In genomic region chr5:37222181-37222580, GRCh38 we compare ENCODE assay signal across 20 cellular contexts. TPM values are rescaled to one million over a fixed set of nuclear protein-coding genes. Genes with fewer than 3 reads are reported as not detected.
DNase-seq lines count a peak whose midpoint lies in the region; ATAC-seq, FAIRE-seq and TF ChIP-seq lines count a peak whose summit lies in the region.
"Had no signal": no experiment of that assay in that cellular context is flagged by ENCODE, and none has a peak within 500 bp of the region (broad histone marks: within the 10 kb centered on the region; RNA-seq: fewer than 3 reads in every experiment).

No MANE protein-coding gene starts in this region.

- no peak overlapping the region for H2AK5ac ChIP-seq in trophoblast cell (ENCODE audit: low read length)

- no peaks in the 10 kb centered on the region for H3K79me1 ChIP-seq in trophoblast cell (ENCODE audit: low read length)

- TF ChIP-seq POLR2A in A549 (IDR thresholded peaks at IDR 0.05; ENCODE audit: low read length) (no peak), K562 (conservative IDR thresholded peaks at IDR 0.05) (no peak)

- H2BK12ac ChIP-seq in trophoblast cell (ENCODE audit: low read length) = no peak overlapping the region

- no peak overlapping the region for H2BK120ac ChIP-seq in trophoblast cell (ENCODE audit: insufficient read depth, low read length, poor library complexity)

- H3K18ac ChIP-seq in trophoblast cell (ENCODE audit: low read length) = no peak overlapping the region

- H3K79me2 ChIP-seq in K562 (ENCODE audit: control insufficient read depth, insufficient read depth, low read length) = no peaks in the 10 kb centered on the region
- no peaks in the 10 kb centered on the region for H3K79me2 ChIP-seq in trophoblast cell (ENCODE audit: control insufficient read depth, insufficient read depth, low read length, poor library complexity)

- no peak overlapping the region for H3K9ac ChIP-seq in K562 (ENCODE audit: insufficient read depth in 1 of 2, low read depth in 2 of 2, low read length in 2 of 2)
- no peak overlapping the region for H3K9ac ChIP-seq in trophoblast cell (ENCODE audit: low read length)
- H3K9ac ChIP-seq: BLaER1 treated with 17β-estradiol and CSF1 and Interleukin-3, amounts not matched to agents 10 nM and 100 nM had no signal

- ATAC-seq in A549 (no peak), K562 (no peak)

- H2AFZ ChIP-seq in K562 (ENCODE audit: low read depth, low read length) (no peak overlapping the region), trophoblast cell (ENCODE audit: insufficient read depth, low read length, poor library complexity) (no peak overlapping the region)

- POLR2A ChIA-PET in A549 (lab: Yijun Ruan, JAX) = no interaction called here
- POLR2A ChIA-PET in HEK293 (lab: Yijun Ruan, JAX) = no interaction called here
- POLR2A ChIA-PET in K562 (lab: Yijun Ruan, JAX) = no interaction called here

- no peak overlapping the region for H2BK5ac ChIP-seq in trophoblast cell (ENCODE audit: low read depth, low read length, poor library complexity)

- no peaks in the 10 kb centered on the region for H4K20me1 ChIP-seq in K562 (replicated peaks; ENCODE audit: control insufficient read depth, insufficient read depth, low read length)
- H4K20me1 ChIP-seq: BLaER1 treated with 17β-estradiol and CSF1 and Interleukin-3, amounts not matched to agents 10 nM and 100 nM had no signal

- TF ChIP-seq RAD21 in A549 (conservative IDR thresholded peaks at IDR 0.05 in 1 of 2, IDR thresholded peaks at IDR 0.05 in 1 of 2) (no peak), K562 (CRISPR knock-in tag; conservative IDR thresholded peaks at IDR 0.05 in 1 of 2, IDR thresholded peaks at IDR 0.05 in 1 of 2) (no peak)

- no peak overlapping the region for H3K23ac ChIP-seq in trophoblast cell (ENCODE audit: low read length)

- FAIRE-seq in A549 (lab: Jason Lieb, UNC) (peak; percentile 18), K562 (lab: Jason Lieb, UNC) (no peak)
- FAIRE-seq: A204.1, G401.6, GM12891, GM19239 had no signal

- DNase-seq in A549 (ENCODE audit: low read depth in 1 of 2, low spot score in 1 of 2) = no peak
- DNase-seq in K562 (ENCODE audit: extremely low read depth in 1 of 4, low spot score in 3 of 4) = no peak
- peak; percentile 90 to 97 for DNase-seq in trophoblast cell
- no peak for DNase-seq in 8988T
- DNase-seq in cortex of kidney (lab: John Stamatoyannopoulos, UW) = no peak
- no peak for DNase-seq in C1 segment of cervical spinal cord (lab: John Stamatoyannopoulos, UW)
- DNase-seq: AML-193; CD4-positive, alpha-beta memory T cell; CD4-positive, CD25-positive, alpha-beta regulatory T cell; CD8-positive, alpha-beta memory T cell; COR-L47; DMS79 treated with DMSO at 0.1 percent for 48 hours; GF-D8 had no signal

- TF ChIP-seq EP300 in A549 (IDR thresholded peaks at IDR 0.05) (no peak), K562 (IDR thresholded peaks at IDR 0.05; ENCODE audit: low read length) (no peak)

- BruUV-seq in K562 (replicated peaks; lab: Mats Ljungman, UMichigan) = no TSS peak

- H3K9me1 ChIP-seq in K562 (ENCODE audit: control insufficient read depth, insufficient read depth, low read length) = no peaks in the 10 kb centered on the region

- no peak overlapping the region for H3K4me3 ChIP-seq in A549
- no peak overlapping the region for H3K4me3 ChIP-seq in HEK293 (ENCODE audit: low read depth, low read length)
- no peak overlapping the region for H3K4me3 ChIP-seq in K562
- H3K4me3 ChIP-seq in trophoblast cell (ENCODE audit: low read depth, low read length) = no peak overlapping the region
- H3K4me3 ChIP-seq: BLaER1 treated with 17β-estradiol and CSF1 and Interleukin-3, amounts not matched to agents 10 nM and 100 nM had no signal

- H4K12ac ChIP-seq in trophoblast cell (ENCODE audit: low read depth, low read length) = no peak overlapping the region

- no peak overlapping the region for H3K27ac ChIP-seq in A549
- H3K27ac ChIP-seq in HEK293 (ENCODE audit: extremely low read depth, low read depth, low read length) = no peak overlapping the region
- H3K27ac ChIP-seq in K562 (ENCODE audit: extremely low read depth, low read depth, low read length) = no peak overlapping the region
- no peak overlapping the region for H3K27ac ChIP-seq in trophoblast cell (ENCODE audit: low read depth, low read length)
- H3K27ac ChIP-seq: 22Rv1; BLaER1 treated with 17β-estradiol and CSF1 and Interleukin-3, amounts not matched to agents 10 nM and 100 nM had no signal

- intact Hi-C loops in K562 (cut with micrococcal nuclease) = no loop called here

- H3K4ac ChIP-seq in trophoblast cell (ENCODE audit: low read depth, low read length) = no peak overlapping the region

- no peaks in the 10 kb centered on the region for H3K9me3 ChIP-seq in A549
- H3K9me3 ChIP-seq in HEK293 (ENCODE audit: control insufficient read depth, insufficient read depth, low read depth, low read length) = no peaks in the 10 kb centered on the region
- no peaks in the 10 kb centered on the region for H3K9me3 ChIP-seq in K562 (replicated peaks; ENCODE audit: control insufficient read depth, insufficient read depth, low read depth, low read length)
- H3K9me3 ChIP-seq in trophoblast cell (ENCODE audit: insufficient read depth, low read depth, low read length) = no peaks in the 10 kb centered on the region
- H3K9me3 ChIP-seq: BLaER1 treated with 17β-estradiol and CSF1 and Interleukin-3, amounts not matched to agents 10 nM and 100 nM had no signal

- H4K91ac ChIP-seq in trophoblast cell (ENCODE audit: low read depth, low read length) = no peak overlapping the region

- H3K14ac ChIP-seq in trophoblast cell (ENCODE audit: low read length) = no peak overlapping the region

- H3K4me1 ChIP-seq in A549 (no peaks in the 10 kb centered on the region), HEK293 (ENCODE audit: control insufficient read depth, insufficient read depth, low read length) (no peaks in the 10 kb centered on the region), K562 (replicated peaks in 1 of 2; ENCODE audit: control insufficient read depth in 2 of 2, insufficient read depth in 2 of 2, low read length in 2 of 2) (no peaks in the 10 kb centered on the region), trophoblast cell (ENCODE audit: control insufficient read depth in 1 of 2, insufficient read depth in 2 of 2, low read length in 2 of 2) (no peaks in the 10 kb centered on the region)

- H3K4me2 ChIP-seq in A549 (no peak overlapping the region), K562 (ENCODE audit: insufficient read depth, low read length) (no peak overlapping the region), trophoblast cell (ENCODE audit: low read length) (no peak overlapping the region)
- H3K4me2 ChIP-seq: BLaER1 treated with 17β-estradiol and CSF1 and Interleukin-3, amounts not matched to agents 10 nM and 100 nM had no signal

- peaks cover 76 to 79% of the 10 kb centered on the region in 2 experiments for H3K36me3 ChIP-seq in HEK293 (ENCODE audit: control insufficient read depth in 2 of 2, insufficient read depth in 1 of 2, low read length in 2 of 2)
- no peaks in the 10 kb centered on the region for H3K36me3 ChIP-seq in K562 (ENCODE audit: control insufficient read depth, insufficient read depth, low read length)
- H3K36me3 ChIP-seq in trophoblast cell (ENCODE audit: control insufficient read depth in 1 of 2, insufficient read depth in 2 of 2, low read length in 2 of 2) = peaks cover 7 to 9% of the 10 kb centered on the region in 2 experiments

- in situ Hi-C loops in K562 (cut with MboI) = no loop called here

- H4K8ac ChIP-seq in trophoblast cell (ENCODE audit: low read depth, low read length) = no peak overlapping the region

- no peak for TF ChIP-seq CTCF in A549 (IDR thresholded peaks at IDR 0.05)
- no peak for TF ChIP-seq CTCF in HEK293 (tag by site-specific recombination; IDR thresholded peaks at IDR 0.05)
- no peak for TF ChIP-seq CTCF in K562 (IDR thresholded peaks at IDR 0.05 in 2 of 3, conservative IDR thresholded peaks at IDR 0.05 in 1 of 3; ENCODE audit: insufficient read depth in 2 of 3, low read depth in 1 of 3, low read length in 3 of 3)

- CTCF ChIA-PET in A549 (lab: Yijun Ruan, JAX) = interaction anchor here (0.6 kb wide), 1 partner anchor 128 kb away, joined by 3 read pairs; no protein-coding TSS in a partner anchor
- CTCF ChIA-PET in HEK293 (lab: Yijun Ruan, JAX) = interaction anchor here (0.7 to 1.0 kb wide), 2 partner anchors 9 to 10 kb away, joined by 3 read pairs; no protein-coding TSS in a partner anchor
- CTCF ChIA-PET in K562 (lab: Yijun Ruan, JAX; ENCODE audit: low intra/inter-chr PET ratio) = no interaction called here

- H3K27me3 ChIP-seq in K562 (ENCODE audit: control insufficient read depth in 2 of 2, insufficient read depth in 2 of 2, low read length in 2 of 2) (peaks cover 0 to 4% of the 10 kb centered on the region in 2 experiments; a peak in 2 of 5 replicates), trophoblast cell (ENCODE audit: insufficient read depth, low read length) (no peaks in the 10 kb centered on the region)
- H3K27me3 ChIP-seq: BLaER1 treated with 17β-estradiol and CSF1 and Interleukin-3, amounts not matched to agents 10 nM and 100 nM had no signal

RNA-seq across cellular contexts. Expression of gene CPLANE1, which starts 27.0 kb away (rescaled TPM):
- 15.7 and 16.1 TPM in 2 replicates for polyA plus RNA-seq in A549 (2011; rRNA removed)
- polyA plus RNA-seq in A549 (2012; cell fraction: cytosol; rRNA removed) = 1.5 and 1.6 TPM in 2 replicates
- 2.2 and 3.5 TPM in 2 replicates for polyA plus RNA-seq in A549 (2012; cell fraction: nucleus; rRNA removed)
- polyA plus RNA-seq in A549 (2017; fragmentation: RNase III; extraction: RNeasy Plus Mini Kit Qiagen cat#74134 plus additional on column Dnase treatment) = 5.4 to 5.5 TPM (median 5.4 TPM) in 3 replicates
- polyA minus RNA-seq in A549 (2011; rRNA and poly(A)+ RNA removed) = 16.7 and 19.5 TPM in 2 replicates
- total RNA-seq in K562 (2011; cell fraction: chromatin; rRNA removed; ENCODE audit: low replicate concordance) = 0.05 and 0.55 TPM in 2 replicates
- 0.13 and 0.83 TPM in 2 replicates for total RNA-seq in K562 (2011; cell fraction: nucleolus; rRNA removed)
- 0.37 and 1.5 TPM in 2 replicates for total RNA-seq in K562 (2011; cell fraction: nucleoplasm; rRNA removed)
- total RNA-seq in K562 (2014; rRNA removed) = under 0.01 and 0.08 TPM in 2 replicates
- 0.11 TPM in 1 of 2 replicates, not detected in the other for total RNA-seq in K562 (2014; rRNA removed; fragmentation: Illumina TruSeq; extraction: Trizol)
- total RNA-seq in K562 (2015; rRNA removed; fragmentation: Illumina TruSeq; extraction: Trizol) = 0.18 TPM in 1 of 2 replicates, not detected in the other
- total RNA-seq in K562 (2021) = 0.09 and 0.27 TPM in 2 replicates
- polyA plus RNA-seq in K562 (2011; rRNA removed) = 0.04 and 0.08 TPM in 2 replicates
- polyA plus RNA-seq in K562 (2011; cell fraction: cytosol; rRNA removed) = under 0.01 TPM in 1 of 2 replicates, not detected in the other
- 0.10 TPM in 1 of 2 replicates, not detected in the other for polyA plus RNA-seq in K562 (2011; cell fraction: nucleus; rRNA removed)
- 0.01 and 0.03 TPM in 2 replicates for polyA plus RNA-seq in K562 (2012)
- polyA plus RNA-seq in K562 (2014; fragmentation: Illumina TruSeq; extraction: Trizol) = 0.08 TPM in 1 of 2 replicates, not detected in the other
- under 1 TPM; under 0.01 to 0.01 TPM for polyA plus RNA-seq in K562 (2014; fragmentation: Nextera tagmentation; extraction: Ambion mirVana)
- polyA plus RNA-seq in K562 (2014; rRNA removed) = not detected in 2 replicates
- 0.11 and 0.63 TPM in 2 replicates for polyA minus RNA-seq in K562 (2011; rRNA and poly(A)+ RNA removed)
- polyA minus RNA-seq in K562 (2011; cell fraction: cytosol; rRNA and poly(A)+ RNA removed) = 1.7 and 8.5 TPM in 2 replicates
- polyA minus RNA-seq in K562 (2011; cell fraction: nucleus; rRNA and poly(A)+ RNA removed) = under 0.01 and 1.00 TPM in 2 replicates
- polyA plus RNA-seq in trophoblast cell (2013) = 8.5 and 8.7 TPM in 2 replicates

Comparison
In these comparisons a context has a peak if more than half of its experiments do, and no peak if none do; other contexts are left out.
1. DNase-seq: peak in trophoblast cell (2 of 2); none in A549 (0 of 2), K562 (0 of 4), 8988T (single experiment), cortex of kidney (single experiment) and C1 segment of cervical spinal cord (0 of 14).